Comparison of ENCODE assay signal across 11 cellular contexts in genomic region chr11:12160680-12161079, GRCh38. TPM values are rescaled to one million over a fixed set of nuclear protein-coding genes. Genes with fewer than 3 reads are reported as not detected.
DNase-seq lines count a peak whose midpoint lies in the region; ATAC-seq and TF ChIP-seq lines count a peak whose summit lies in the region.
"Had no signal": no experiment of that assay in that cellular context is flagged by ENCODE, and none has a peak within 500 bp of the region (broad histone marks: within the 10 kb centered on the region; RNA-seq: fewer than 3 reads in every experiment).

No MANE protein-coding gene starts in this region.

- H3K27me3 ChIP-seq in upper lobe of left lung = no peaks in the 10 kb centered on the region
- H3K27me3 ChIP-seq: BLaER1 had no signal

- peaks cover 20% of the 10 kb centered on the region for H3K4me1 Mint-ChIP-seq in activated naive CD8-positive, alpha-beta T cell (ENCODE audit: low read depth)
- H3K4me1 Mint-ChIP-seq in activated naive CD8-positive, alpha-beta T cell treated with anti-CD3 and anti-CD28 coated beads for 36 hours = peaks cover 43% of the 10 kb centered on the region
- H3K4me1 Mint-ChIP-seq in brain = peaks cover 60% of the 10 kb centered on the region

- TF ChIP-seq EP300 in upper lobe of left lung (IDR thresholded peaks at IDR 0.05) = no peak

- ATAC-seq in upper lobe of left lung (ENCODE audit: low FRiP score in 2 of 2) = no peak
- no peak for ATAC-seq in HG02571 (IDR thresholded peaks at IDR 0.05; ENCODE audit: unreplicated experiment)
- ATAC-seq: HCT116 had no signal

- H3K9me3 ChIP-seq in mesodermal cell (ENCODE audit: control insufficient read depth, low read length) (no peaks in the 10 kb centered on the region), upper lobe of left lung (no peaks in the 10 kb centered on the region)
- H3K9me3 ChIP-seq: BLaER1 had no signal

- TF ChIP-seq CTCF in brain (conservative IDR thresholded peaks at IDR 0.05) (no peak), upper lobe of left lung (IDR thresholded peaks at IDR 0.05) (no peak)

- H3K9me3 Mint-ChIP-seq in activated naive CD8-positive, alpha-beta T cell (ENCODE audit: low read depth) = no peaks in the 10 kb centered on the region
- no peaks in the 10 kb centered on the region for H3K9me3 Mint-ChIP-seq in activated naive CD8-positive, alpha-beta T cell treated with anti-CD3 and anti-CD28 coated beads for 36 hours
- H3K9me3 Mint-ChIP-seq in brain = no peaks in the 10 kb centered on the region

- no peak for DNase-seq in activated naive CD8-positive, alpha-beta T cell treated with anti-CD3 and anti-CD28 coated beads for 36 hours
- DNase-seq in upper lobe of left lung (peak; percentile 34 to 71), head of caudate nucleus (no peak)
- no peak for DNase-seq in activated naive CD4-positive, alpha-beta T cell treated with anti-CD3 and anti-CD28 coated beads, Interleukin-2, amount 50 U/mL, for 16 hours
- DNase-seq: caudate nucleus had no signal

- H3K4me3 ChIP-seq in mesodermal cell (ENCODE audit: extremely low read depth, insufficient read depth, low read length, poor library complexity, severe bottlenecking) (no peak overlapping the region), upper lobe of left lung (no peak overlapping the region)
- H3K4me3 ChIP-seq: BLaER1 had no signal

- 91 to 95% methylated on average over 7 to 8 of the region's 12 CpGs for WGBS in mesodermal cell (ENCODE audit: insufficient coverage in 2 of 2), 2 experiments
- 71 to 84% methylated on average over 12 of the region's 12 CpGs for WGBS in upper lobe of left lung, 2 donors

- intact Hi-C loops in head of caudate nucleus (cut with DNase I) = no loop called here

- no peak for TF ChIP-seq POLR2A in upper lobe of left lung (IDR thresholded peaks at IDR 0.05)

- H3K4me3 Mint-ChIP-seq in activated naive CD8-positive, alpha-beta T cell = no peak overlapping the region
- H3K4me3 Mint-ChIP-seq in activated naive CD8-positive, alpha-beta T cell treated with anti-CD3 and anti-CD28 coated beads for 36 hours = no peak overlapping the region
- H3K4me3 Mint-ChIP-seq in brain = peak overlapping the region in 1 of 5 experiments; percentile 4

- peaks cover 3% of the 10 kb centered on the region for H3K36me3 Mint-ChIP-seq in activated naive CD8-positive, alpha-beta T cell
- H3K36me3 Mint-ChIP-seq in activated naive CD8-positive, alpha-beta T cell treated with anti-CD3 and anti-CD28 coated beads for 36 hours = peaks cover 17% of the 10 kb centered on the region
- no peaks in the 10 kb centered on the region for H3K36me3 Mint-ChIP-seq in brain

- no peaks in the 10 kb centered on the region for H3K27me3 Mint-ChIP-seq in activated naive CD8-positive, alpha-beta T cell
- H3K27me3 Mint-ChIP-seq in activated naive CD8-positive, alpha-beta T cell treated with anti-CD3 and anti-CD28 coated beads for 36 hours = no peaks in the 10 kb centered on the region
- peaks cover 6% of the 10 kb centered on the region for H3K27me3 Mint-ChIP-seq in brain

- peak overlapping the region; percentile 95 for H3K27ac ChIP-seq in mesodermal cell (ENCODE audit: low read depth, low read length, severe bottlenecking)
- peak overlapping the region; percentile 66 to 76 (median 68) for H3K27ac ChIP-seq in upper lobe of left lung
- H3K27ac ChIP-seq: BLaER1 had no signal

- peaks cover 54% of the 10 kb centered on the region for H3K36me3 ChIP-seq in mesodermal cell (ENCODE audit: control insufficient read depth, insufficient read depth, low read length)
- peaks cover 4 to 22% (median 9%) of the 10 kb centered on the region in 4 donors for H3K36me3 ChIP-seq in upper lobe of left lung
- H3K36me3 ChIP-seq: BLaER1 had no signal

- peak overlapping the region; percentile 22 for H3K27ac Mint-ChIP-seq in activated naive CD8-positive, alpha-beta T cell
- no peak overlapping the region for H3K27ac Mint-ChIP-seq in activated naive CD8-positive, alpha-beta T cell treated with anti-CD3 and anti-CD28 coated beads for 36 hours
- H3K27ac Mint-ChIP-seq in brain = peak overlapping the region in 4 of 5 experiments; percentile 37 to 89 (median 80)

- H3K4me1 ChIP-seq in mesodermal cell (ENCODE audit: control insufficient read depth, insufficient read depth, low read length, poor library complexity, severe bottlenecking) (peaks cover 82% of the 10 kb centered on the region), upper lobe of left lung (peaks cover 37 to 58% (median 53%) of the 10 kb centered on the region in 4 donors)

RNA-seq across cellular contexts. Expression of gene MICAL2, which starts 50.3 kb away (rescaled TPM):
- total RNA-seq in activated naive CD8-positive, alpha-beta T cell treated with anti-CD3 and anti-CD28 coated beads for 36 hours = 10 to 100 TPM; 54.4 to 59.7 TPM
- 62.9 TPM for polyA plus RNA-seq in brain (ENCODE audit: insufficient read depth, low read depth, low replicate concordance)
- polyA plus RNA-seq in mesodermal cell (2013, experiment 1 of 2) = 99.2 TPM
- 85.1 TPM for polyA plus RNA-seq in mesodermal cell (2013, experiment 2 of 2)
- 100 to 1,000 TPM; 138 to 327 (median 175) TPM for total RNA-seq in upper lobe of left lung

Comparison
In these comparisons a context has a peak if more than half of its experiments do, and no peak if none do; other contexts are left out.
1. DNase-seq: peak in upper lobe of left lung (2 of 2); none in activated naive CD8-positive, alpha-beta T cell treated with anti-CD3 and anti-CD28 coated beads for 36 hours (single experiment), activated naive CD4-positive, alpha-beta T cell treated with anti-CD3 and anti-CD28 coated beads, Interleukin-2, amount 50 U/mL, for 16 hours (single experiment) and head of caudate nucleus (0 of 42).